In genomic region chr1:225953315-225953714, GRCh38 we compare ENCODE assay signal across 12 cellular contexts. TPM values are rescaled to one million over a fixed set of nuclear protein-coding genes. Genes with fewer than 3 reads are reported as not detected.
"Had no signal": no experiment of that assay in that cellular context is flagged by ENCODE, and none has a peak within 500 bp of the region (broad histone marks: within the 10 kb centered on the region; RNA-seq: fewer than 3 reads in every experiment).

No MANE protein-coding gene starts in this region.

- H3K36me3 ChIP-seq: HAP-1 had no signal

- H3K9me3 ChIP-seq: HAP-1 had no signal

- H3K4me2 ChIP-seq: GM23338 had no signal

- H3K4me1 ChIP-seq: HAP-1 had no signal

- FAIRE-seq: H1, H54 had no signal

- H2AFZ ChIP-seq: GM23248, GM23338 had no signal

- ATAC-seq: GM23338, HCT116 had no signal

- H3K9ac ChIP-seq: GM23248 had no signal

- H3K4me3 ChIP-seq: GM23248, GM23338, HAP-1 had no signal

- H3K27ac ChIP-seq: GM23248 had no signal

- DNase-seq: GM23248, GOT3, H7, H9, HCEC 1CT, HFFc6 had no signal

RNA-seq across cellular contexts. Expression of gene LEFTY2, which starts 12.3 kb away (rescaled TPM):
- total RNA-seq: GM23248, H4, HFFc6 had no signal
- polyA plus RNA-seq: GM23248 had no signal
